ENCODE assay signal across 11 cellular contexts in genomic region chr4:86451560-86452322, GRCh38.
DNase-seq lines count a peak whose midpoint lies in the region; ATAC-seq and TF ChIP-seq lines count a peak whose summit lies in the region.
"Had no signal": no experiment of that assay in that cellular context is flagged by ENCODE, and none has a peak within 500 bp of the region (broad histone marks: within the 10 kb centered on the region; RNA-seq: fewer than 3 reads in every experiment).

No MANE protein-coding gene starts in this region.

- no peak overlapping the region for H3K4ac ChIP-seq in trophoblast cell (ENCODE audit: low read depth, low read length)

- no peak overlapping the region for H3K4me2 ChIP-seq in trophoblast cell (ENCODE audit: low read length)

- H3K36me3 ChIP-seq in trophoblast cell (ENCODE audit: control insufficient read depth in 1 of 2, insufficient read depth in 2 of 2, low read length in 2 of 2), result no peaks in the 10 kb centered on the region
- H3K36me3 ChIP-seq in adrenal gland (replicated peaks in 1 of 2), result no peaks in the 10 kb centered on the region

- H3K27me3 ChIP-seq in trophoblast cell (ENCODE audit: insufficient read depth, low read length) (no peaks in the 10 kb centered on the region), adrenal gland (no peaks in the 10 kb centered on the region)

- H4K91ac ChIP-seq in trophoblast cell (ENCODE audit: low read depth, low read length), result no peak overlapping the region

- no peak overlapping the region for H2AFZ ChIP-seq in trophoblast cell (ENCODE audit: insufficient read depth, low read length, poor library complexity)

- no peaks in the 10 kb centered on the region for H3K79me2 ChIP-seq in trophoblast cell (ENCODE audit: control insufficient read depth, insufficient read depth, low read length, poor library complexity)

- H3K18ac ChIP-seq in trophoblast cell (ENCODE audit: low read length), result no peak overlapping the region

- H3K9me3 ChIP-seq in trophoblast cell (ENCODE audit: insufficient read depth, low read depth, low read length) (no peaks in the 10 kb centered on the region), adrenal gland (replicated peaks in 1 of 3) (no peaks in the 10 kb centered on the region)

- TF ChIP-seq CTCF in RWPE1 (conservative IDR thresholded peaks at IDR 0.05; ENCODE audit: low read depth) (no peak), fibroblast of pulmonary artery (IDR thresholded peaks at IDR 0.05; ENCODE audit: low read length, missing control alignments) (no peak), adrenal gland (IDR thresholded peaks at IDR 0.05) (no peak)

- H2BK120ac ChIP-seq in trophoblast cell (ENCODE audit: insufficient read depth, low read length, poor library complexity), result no peak overlapping the region

- DNase-seq in GM03348 (ENCODE audit: low spot score) (peak; percentile 39), RWPE1 (ENCODE audit: low spot score) (peak; percentile 64), fibroblast of pulmonary artery (ENCODE audit: low read depth) (peak; percentile 27), trophoblast cell (peak; percentile 27 to 63), adrenal gland (no peak), NCI-H128 (lab: John Stamatoyannopoulos, UW; ENCODE audit: unreplicated experiment) (no peak)
- DNase-seq in activated naive CD4-positive, alpha-beta T cell treated with Interleukin-2 at 50 U/mL for 16 hours, result no peak
- DNase-seq: activated CD8-positive, alpha-beta memory T cell treated with anti-CD3 and anti-CD28 coated beads, Interleukin-2, amount 50 U/mL, for 48 hours; DMS 273 treated with DMSO at 0.1 percent for 48 hours; stimulated activated naive CD8-positive, alpha-beta T cell treated with anti-CD3 and anti-CD28 coated beads, Interleukin-15, amount 100 ng/mL, for 72 hours had no signal

- H3K79me1 ChIP-seq in trophoblast cell (ENCODE audit: low read length), result peaks cover 9% of the 10 kb centered on the region

- H2AK5ac ChIP-seq in trophoblast cell (ENCODE audit: low read length), result no peak overlapping the region

- ATAC-seq in GM19035 (IDR thresholded peaks at IDR 0.05; ENCODE audit: unreplicated experiment), result no peak
- ATAC-seq: stimulated activated naive CD8-positive, alpha-beta T cell treated with anti-CD3 and anti-CD28 coated beads, Interleukin-15, amount 100 ng/mL, for 72 hours had no signal

- no peak overlapping the region for H4K8ac ChIP-seq in trophoblast cell (ENCODE audit: low read depth, low read length)

- no peak overlapping the region for H2BK12ac ChIP-seq in trophoblast cell (ENCODE audit: low read length)

- CTCF ChIA-PET in RWPE1 (lab: Yijun Ruan, JAX), result interaction anchor here (0.7 kb wide), 1 partner anchor 63 kb away, joined by 3 read pairs; no protein-coding TSS in a partner anchor

- peak overlapping the region; percentile 56 for H3K4me3 ChIP-seq in fibroblast of pulmonary artery (replicated peaks; ENCODE audit: low read depth, low read length)
- H3K4me3 ChIP-seq in trophoblast cell (ENCODE audit: low read depth, low read length), result no peak overlapping the region
- H3K4me3 ChIP-seq in adrenal gland, result peak overlapping the region in 1 of 4 donors; percentile 46

- TF ChIP-seq POLR2A in adrenal gland (IDR thresholded peaks at IDR 0.05), result no peak

- no peak overlapping the region for H3K14ac ChIP-seq in trophoblast cell (ENCODE audit: low read length)

- intact Hi-C loops in adrenal gland (cut with DNase I), result no loop called here

- WGBS in trophoblast cell (ENCODE audit: extremely low coverage, insufficient coverage, insufficient read length), result no CpG with 5 or more reads among the region's 7 CpGs
- 73 to 80% (median 77%) methylated on average over 7 of the region's 7 CpGs for WGBS in adrenal gland, 4 donors

- no peak overlapping the region for H3K27ac ChIP-seq in RWPE1
- H3K27ac ChIP-seq in trophoblast cell (ENCODE audit: low read depth, low read length), result peak overlapping the region; percentile 8
- no peak overlapping the region for H3K27ac ChIP-seq in adrenal gland

- no peak overlapping the region for H3K9ac ChIP-seq in trophoblast cell (ENCODE audit: low read length)

- H3K4me1 ChIP-seq in trophoblast cell (ENCODE audit: control insufficient read depth in 1 of 2, insufficient read depth in 2 of 2, low read length in 2 of 2) (peaks cover 17 to 26% of the 10 kb centered on the region in 2 experiments), adrenal gland (replicated peaks in 1 of 2) (no peaks in the 10 kb centered on the region)

- no peak overlapping the region for H2BK5ac ChIP-seq in trophoblast cell (ENCODE audit: low read depth, low read length, poor library complexity)

- no peak overlapping the region for H3K23ac ChIP-seq in trophoblast cell (ENCODE audit: low read length)

- no peak overlapping the region for H4K12ac ChIP-seq in trophoblast cell (ENCODE audit: low read depth, low read length)

- POLR2A ChIA-PET in RWPE1 (lab: Yijun Ruan, JAX; ENCODE audit: low non-redundant PET), result no interaction called here

Comparison
In these comparisons a context has a peak if more than half of its experiments do, and no peak if none do; other contexts are left out.
1. DNase-seq: peak in GM03348 (single experiment), RWPE1 (single experiment), fibroblast of pulmonary artery (single experiment) and trophoblast cell (2 of 2); none in adrenal gland (0 of 7), activated naive CD4-positive, alpha-beta T cell treated with Interleukin-2 at 50 U/mL for 16 hours (single experiment) and NCI-H128 (single experiment).